ENCODE assay signal across 21 cellular contexts in the genomic region with DNA sequence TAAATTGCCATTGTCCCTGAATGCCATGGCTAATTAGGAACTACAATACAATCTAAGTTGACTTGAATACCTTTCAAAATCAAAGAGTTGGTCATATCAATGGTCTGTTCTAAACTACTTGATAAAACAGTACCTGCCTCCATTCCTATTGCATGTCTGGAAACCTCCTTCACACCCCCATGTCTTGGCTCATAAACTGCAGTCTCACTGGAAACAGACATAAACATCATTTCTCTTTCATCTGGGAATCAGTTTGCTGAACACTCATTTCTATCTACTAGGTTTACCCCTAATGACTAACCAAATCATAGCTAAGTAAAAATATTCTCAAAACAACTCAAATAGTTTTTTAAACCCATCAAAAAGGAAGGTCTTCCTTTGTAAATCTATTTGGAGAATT.
DNase-seq lines count a peak whose midpoint lies in the region; ATAC-seq and TF ChIP-seq lines count a peak whose summit lies in the region.
"Had no signal": no experiment of that assay in that cellular context is flagged by ENCODE, and none has a peak within 500 bp of the region (broad histone marks: within the 10 kb centered on the region; RNA-seq: fewer than 3 reads in every experiment).

No MANE protein-coding gene starts in this region.

- H3K9me3 ChIP-seq in BLaER1 (no peaks in the 10 kb centered on the region), IMR-90 (ENCODE audit: control insufficient read depth, insufficient read depth, low read length) (no peaks in the 10 kb centered on the region)

- no peak overlapping the region for H2AFZ ChIP-seq in IMR-90 (replicated peaks; ENCODE audit: low read length, poor library complexity)

- H3K27ac ChIP-seq in BLaER1: no peak overlapping the region
- H3K27ac ChIP-seq in IMR-90 (ENCODE audit: insufficient read depth, low read length): no peak overlapping the region
- H3K27ac ChIP-seq: C4-2B had no signal

- no peak overlapping the region for H4K8ac ChIP-seq in IMR-90 (ENCODE audit: low read depth in 2 of 2, low read length in 2 of 2)

- H2BK20ac ChIP-seq in IMR-90 (ENCODE audit: low read depth, low read length): no peak overlapping the region

- POLR2A ChIA-PET in IMR-90 (lab: Charles Lee; ENCODE audit: unreplicated experiment): no interaction called here

- in situ Hi-C loops in IMR-90 (cut with MboI; ENCODE audit: low sequenced_read_pairs): no loop called here

- H3K36me3 ChIP-seq in BLaER1: no peaks in the 10 kb centered on the region
- H3K36me3 ChIP-seq in IMR-90 (ENCODE audit: control insufficient read depth, insufficient read depth, low read length): no peaks in the 10 kb centered on the region

- peaks cover 26 to 43% of the 10 kb centered on the region in 2 experiments for H3K79me1 ChIP-seq in IMR-90 (ENCODE audit: low read depth in 1 of 2, low read length in 2 of 2)

- no peak overlapping the region for H3K14ac ChIP-seq in IMR-90 (replicated peaks; ENCODE audit: low read depth, low read length)

- H2AK9ac ChIP-seq in IMR-90 (replicated peaks; ENCODE audit: low read depth, low read length, poor library complexity): no peak overlapping the region

- no peak overlapping the region for H4K5ac ChIP-seq in IMR-90 (ENCODE audit: low read depth, low read length)

- peaks cover 3% of the 10 kb centered on the region; the same call in 1 of the 2 replicates for H3K9me1 ChIP-seq in IMR-90 (ENCODE audit: insufficient read depth, low read length)

- no peak overlapping the region for H4K91ac ChIP-seq in IMR-90 (ENCODE audit: insufficient read depth, low read depth, low read length)

- no peak overlapping the region for H3K18ac ChIP-seq in IMR-90 (ENCODE audit: low read depth, low read length)

- intact Hi-C loops in IMR-90 (cut with micrococcal nuclease): no loop called here

- H3K23ac ChIP-seq in IMR-90 (ENCODE audit: low read depth, low read length): no peak overlapping the region

- H2BK15ac ChIP-seq in IMR-90 (ENCODE audit: low read depth, low read length): no peak overlapping the region

- H3K9ac ChIP-seq in BLaER1 (no peak overlapping the region), IMR-90 (ENCODE audit: low read depth, low read length) (no peak overlapping the region)

- peaks cover 6% of the 10 kb centered on the region for H3K4me1 ChIP-seq in BLaER1
- no peaks in the 10 kb centered on the region; the same call in 1 of the 2 replicates for H3K4me1 ChIP-seq in IMR-90 (ENCODE audit: control insufficient read depth, insufficient read depth, low read length)

- H2BK120ac ChIP-seq in IMR-90 (ENCODE audit: low read depth, low read length): no peak overlapping the region

- no peak for TF ChIP-seq RAD21 in IMR-90 (IDR thresholded peaks at IDR 0.05; ENCODE audit: low read length)

- no peak overlapping the region for H2BK5ac ChIP-seq in IMR-90 (ENCODE audit: low read depth, low read length, poor library complexity, severe bottlenecking)

- TF ChIP-seq CTCF in IMR-90 (conservative IDR thresholded peaks at IDR 0.05; ENCODE audit: low read depth, low read length): no peak

- no peak overlapping the region for H3K56ac ChIP-seq in IMR-90 (ENCODE audit: extremely low read depth, insufficient read depth, low read length)

- no peak overlapping the region for H3K4ac ChIP-seq in IMR-90 (ENCODE audit: low read depth, low read length)

- CTCF ChIA-PET in IMR-90 (lab: Yijun Ruan, JAX): no interaction called here

- H3K4me2 ChIP-seq in BLaER1 (peak overlapping the region; percentile 34; the same call in 1 of the 2 replicates), IMR-90 (ENCODE audit: low read depth, low read length) (no peak overlapping the region)

- no TSS peak for BruUV-seq in IMR-90 (replicated peaks; lab: Mats Ljungman, UMichigan)

- H4K20me1 ChIP-seq in BLaER1 (no peaks in the 10 kb centered on the region), IMR-90 (ENCODE audit: insufficient read depth, low read length) (peaks cover 5% of the 10 kb centered on the region; the same call in 1 of the 2 replicates)

- DNase-seq in IMR-90 (peak; percentile 56), astrocyte of the hippocampus (ENCODE audit: low read depth, low spot score) (peak; percentile 6), kidney tubule cell (ENCODE audit: low spot score) (peak; percentile 48), SKM-1 (lab: John Stamatoyannopoulos, UW; ENCODE audit: unreplicated experiment) (no peak), hippocampal formation (lab: John Stamatoyannopoulos, UW) (no peak), DMS79 treated with DMSO at 0.1 percent for 48 hours (lab: John Stamatoyannopoulos, UW) (no peak)
- DNase-seq: AML-193; CD8-positive, alpha-beta memory T cell; DMS79; KG1; NCI-H1105; NCI-H146; NCI-H2029; NCI-H2227 treated with DMSO at 0.1 percent for 48 hours; NCI-H510A treated with DMSO at 0.1 percent for 48 hours; NCI-H774; NK-92 treated with Interleukin-12 subunit alpha and Interleukin-12 subunit beta, amount 100 ng/mL, for 24 hours had no signal

- no peak overlapping the region for H3K4me3 ChIP-seq in BLaER1
- H3K4me3 ChIP-seq in IMR-90 (ENCODE audit: insufficient read depth, low read depth, low read length): no peak overlapping the region

- H2AK5ac ChIP-seq in IMR-90 (ENCODE audit: low read depth, low read length): no peak overlapping the region

- TF ChIP-seq POLR2A in IMR-90 (IDR thresholded peaks at IDR 0.05; ENCODE audit: low read depth, low read length): no peak

- ATAC-seq in IMR-90 (ENCODE audit: low read depth) (no peak), HG03175 (IDR thresholded peaks at IDR 0.05; ENCODE audit: unreplicated experiment) (no peak)
- ATAC-seq: Panc1 had no signal

- H3K27me3 ChIP-seq in BLaER1: no peaks in the 10 kb centered on the region
- no peaks in the 10 kb centered on the region for H3K27me3 ChIP-seq in IMR-90 (ENCODE audit: control insufficient read depth, insufficient read depth, low read length)

- dilution Hi-C loops in IMR-90 (cut with HindIII; ENCODE audit: low sequenced_read_pairs, unreplicated experiment): no loop called here

TF ChIP-seq in IMR-90, 13 proteins besides CTCF, POLR2A, EP300 and RAD21:
- TF ChIP-seq, protein P1, sequence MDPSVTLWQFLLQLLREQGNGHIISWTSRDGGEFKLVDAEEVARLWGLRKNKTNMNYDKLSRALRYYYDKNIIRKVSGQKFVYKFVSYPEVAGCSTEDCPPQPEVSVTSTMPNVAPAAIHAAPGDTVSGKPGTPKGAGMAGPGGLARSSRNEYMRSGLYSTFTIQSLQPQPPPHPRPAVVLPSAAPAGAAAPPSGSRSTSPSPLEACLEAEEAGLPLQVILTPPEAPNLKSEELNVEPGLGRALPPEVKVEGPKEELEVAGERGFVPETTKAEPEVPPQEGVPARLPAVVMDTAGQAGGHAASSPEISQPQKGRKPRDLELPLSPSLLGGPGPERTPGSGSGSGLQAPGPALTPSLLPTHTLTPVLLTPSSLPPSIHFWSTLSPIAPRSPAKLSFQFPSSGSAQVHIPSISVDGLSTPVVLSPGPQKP (IDR thresholded peaks at IDR 0.05; ENCODE audit: borderline replicate concordance, low read depth, low read length): no peak
- TF ChIP-seq MXI1 (IDR thresholded peaks at IDR 0.05; ENCODE audit: borderline replicate concordance, low read depth, low read length): no peak
- TF ChIP-seq RFX5 (IDR thresholded peaks at IDR 0.05; ENCODE audit: low read depth, low read length): no peak
- no peak for TF ChIP-seq BHLHE40 (IDR thresholded peaks at IDR 0.05; ENCODE audit: low read depth, low read length)
- no peak for TF ChIP-seq CHD1 (IDR thresholded peaks at IDR 0.05; ENCODE audit: low read depth, low read length)
- no peak for TF ChIP-seq MAZ (IDR thresholded peaks at IDR 0.05; ENCODE audit: borderline replicate concordance, low read depth, low read length)
- TF ChIP-seq CEBPB (IDR thresholded peaks at IDR 0.05; ENCODE audit: low read depth, low read length): no peak
- no peak for TF ChIP-seq NFE2L2 (IDR thresholded peaks at IDR 0.05; ENCODE audit: low read depth, low read length)

Comparison
In these comparisons a context has a peak if more than half of its experiments do, and no peak if none do; other contexts are left out.
1. DNase-seq: peak in IMR-90 (single experiment), astrocyte of the hippocampus (single experiment) and kidney tubule cell (single experiment); none in SKM-1 (single experiment), hippocampal formation (0 of 2) and DMS79 treated with DMSO at 0.1 percent for 48 hours (single experiment).